8 cellular contexts compared by ENCODE assay signal in genomic region chr6:53679446-53679933, GRCh38. TPM values are rescaled to one million over a fixed set of nuclear protein-coding genes. Genes with fewer than 3 reads are reported as not detected.
DNase-seq lines count a peak whose midpoint lies in the region; ATAC-seq, FAIRE-seq and TF ChIP-seq lines count a peak whose summit lies in the region.

No MANE protein-coding gene starts in this region.

- no peak overlapping the region for H3K4me2 ChIP-seq in endothelial cell of umbilical vein (ENCODE audit: insufficient read depth, low read length)

- no peaks in the 10 kb centered on the region for H3K79me2 ChIP-seq in endothelial cell of umbilical vein (ENCODE audit: control insufficient read depth, insufficient read depth, low read length)

- peaks cover 1 to 4% (median 2%) of the 10 kb centered on the region in 3 donors for H3K27me3 Mint-ChIP-seq in CD14-positive monocyte (ENCODE audit: low read depth in 3 of 3)
- no peaks in the 10 kb centered on the region for H3K27me3 Mint-ChIP-seq in neural crest cell (ENCODE audit: low read depth)

- peak; percentile 21 for TF ChIP-seq CTCF in CD14-positive monocyte (IDR thresholded peaks at IDR 0.05)
- TF ChIP-seq CTCF in endothelial cell of umbilical vein (IDR thresholded peaks at IDR 0.05; ENCODE audit: extremely low read depth in 1 of 2, insufficient read depth in 1 of 2, low read depth in 1 of 2, low read length in 2 of 2), result peak; percentile 20 to 28
- TF ChIP-seq CTCF in neural crest cell (conservative IDR thresholded peaks at IDR 0.05), result peak; percentile 55

- H3K4me1 ChIP-seq in endothelial cell of umbilical vein (ENCODE audit: control insufficient read depth, extremely low read depth, insufficient read depth, low read length), result no peaks in the 10 kb centered on the region

- H3K4me1 Mint-ChIP-seq in CD14-positive monocyte, result no peaks in the 10 kb centered on the region
- H3K4me1 Mint-ChIP-seq in neural crest cell, result no peaks in the 10 kb centered on the region

- POLR2A ChIA-PET in endothelial cell of umbilical vein (lab: Charles Lee), result no interaction called here

- dilution Hi-C loops in endothelial cell of umbilical vein (cut with MboI; ENCODE audit: extremely low pct_ligation_motif_present, low sequenced_read_pairs), result no loop called here

- no peaks in the 10 kb centered on the region for H3K9me1 ChIP-seq in endothelial cell of umbilical vein (replicated peaks; ENCODE audit: control insufficient read depth, extremely low read depth, insufficient read depth, low read length)

- CTCF ChIA-PET in endothelial cell of umbilical vein (lab: Charles Lee), result interaction anchor here (0.6 to 2.3 kb wide), 6 partner anchors 9 to 131 kb away, joined by 3 to 6 read pairs (median 3); no protein-coding TSS in a partner anchor

- no peaks in the 10 kb centered on the region for H3K36me3 ChIP-seq in endothelial cell of umbilical vein (ENCODE audit: control insufficient read depth in 2 of 2, extremely low read depth in 1 of 2, insufficient read depth in 2 of 2, low read length in 2 of 2)

- no peaks in the 10 kb centered on the region for H3K9me3 Mint-ChIP-seq in CD14-positive monocyte
- H3K9me3 Mint-ChIP-seq in neural crest cell, result no peaks in the 10 kb centered on the region

- no peaks in the 10 kb centered on the region for H3K36me3 Mint-ChIP-seq in CD14-positive monocyte
- H3K36me3 Mint-ChIP-seq in neural crest cell (ENCODE audit: low read depth), result no peaks in the 10 kb centered on the region

- DNase-seq in CD14-positive monocyte (ENCODE audit: low spot score) (no peak), NCI-H69 (lab: John Stamatoyannopoulos, UW) (peak; percentile 29), endothelial cell of umbilical vein (ENCODE audit: low read depth, low spot score) (peak; percentile 33), neural crest cell (ENCODE audit: low read depth, low spot score) (no peak), activated T-cell treated with anti-CD3 and anti-CD28 coated beads for 4 hours (no peak)

- H3K4me3 Mint-ChIP-seq in CD14-positive monocyte (no peak overlapping the region), neural crest cell (no peak overlapping the region)

- peak; percentile 71 for FAIRE-seq in endothelial cell of umbilical vein (lab: Jason Lieb, UNC)

- no peaks in the 10 kb centered on the region for H4K20me1 ChIP-seq in endothelial cell of umbilical vein (replicated peaks; ENCODE audit: control insufficient read depth, extremely low read depth, insufficient read depth, low read length)

- H3K27me3 ChIP-seq in endothelial cell of umbilical vein (ENCODE audit: control insufficient read depth in 2 of 2, insufficient read depth in 2 of 2, low read length in 2 of 2), result peaks cover 0 to 2% of the 10 kb centered on the region in 2 experiments

- no peak overlapping the region for H3K4me3 ChIP-seq in endothelial cell of umbilical vein (replicated peaks in 1 of 3; ENCODE audit: insufficient read depth in 1 of 3, low read depth in 1 of 3, low read length in 3 of 3)

- ATAC-seq in GM21447 (IDR thresholded peaks at IDR 0.05; ENCODE audit: unreplicated experiment), result peak; percentile 66
- no peak for ATAC-seq in GM18517 (IDR thresholded peaks at IDR 0.05; ENCODE audit: unreplicated experiment)
- no peak for ATAC-seq in GM21360 (IDR thresholded peaks at IDR 0.05; ENCODE audit: unreplicated experiment)

- H2AFZ ChIP-seq in endothelial cell of umbilical vein (ENCODE audit: low read depth, low read length), result no peak overlapping the region

- no peak overlapping the region for H3K9ac ChIP-seq in endothelial cell of umbilical vein (replicated peaks; ENCODE audit: extremely low read depth, insufficient read depth, low read length)

- intact Hi-C loops in CD14-positive monocyte (cut with micrococcal nuclease) (no loop called here), endothelial cell of umbilical vein (cut with micrococcal nuclease) (loop anchor here (1.0 kb wide), 1 partner anchor 186 kb away; no protein-coding TSS in a partner anchor)

- no peak for TF ChIP-seq POLR2A in endothelial cell of umbilical vein (IDR thresholded peaks at IDR 0.05; ENCODE audit: low read depth, low read length)

- H3K9me3 ChIP-seq in endothelial cell of umbilical vein (replicated peaks; ENCODE audit: control insufficient read depth, insufficient read depth, low read length), result no peaks in the 10 kb centered on the region

- BruUV-seq in endothelial cell of umbilical vein (replicated peaks; lab: Mats Ljungman, UMichigan), result no TSS peak

- no peak overlapping the region for H3K27ac Mint-ChIP-seq in CD14-positive monocyte
- no peak overlapping the region for H3K27ac Mint-ChIP-seq in neural crest cell (ENCODE audit: unreplicated experiment)

- no peak overlapping the region for H3K27ac ChIP-seq in endothelial cell of umbilical vein (ENCODE audit: insufficient read depth, low read depth, low read length)

TF ChIP-seq in endothelial cell of umbilical vein, 7 proteins besides CTCF, POLR2A, EP300 and RAD21:
- no peak for TF ChIP-seq EZH2 (IDR thresholded peaks at IDR 0.05; ENCODE audit: borderline replicate concordance, low read depth, low read length, severe bottlenecking)
- no peak for TF ChIP-seq MYC (IDR thresholded peaks at IDR 0.05; ENCODE audit: low read depth, low read length)
- TF ChIP-seq GATA2 (IDR thresholded peaks at IDR 0.05; ENCODE audit: insufficient read depth, insufficient read length, low read depth, low read length), result no peak
- no peak for TF ChIP-seq POLR2AphosphoS5 (IDR thresholded peaks at IDR 0.05; ENCODE audit: insufficient read depth, low read depth, low read length)
- no peak for TF ChIP-seq FOS (IDR thresholded peaks at IDR 0.05; ENCODE audit: borderline replicate concordance, insufficient read depth, low read length)

RNA-seq across cellular contexts. Expression of gene KLHL31, which starts 13.9 kb away (rescaled TPM):
- polyA plus RNA-seq in CD14-positive monocyte (not detected), endothelial cell of umbilical vein (0.01 and 0.03 TPM in 2 replicates)
- total RNA-seq in endothelial cell of umbilical vein (not detected in 2 replicates), neural crest cell (0.20 and 0.33 TPM in 2 replicates)
- not detected in 2 replicates for polyA plus RNA-seq in endothelial cell of umbilical vein (2011; cell fraction: cytosol; rRNA removed)
- polyA plus RNA-seq in endothelial cell of umbilical vein (2011; cell fraction: nucleus; rRNA removed), result 0.13 and 0.14 TPM in 2 replicates
- polyA plus RNA-seq in endothelial cell of umbilical vein (2012), result 0.04 TPM in 1 of 2 replicates, not detected in the other
- polyA minus RNA-seq in endothelial cell of umbilical vein, result 0.22 TPM in 1 of 2 replicates, not detected in the other
- not detected for polyA minus RNA-seq in endothelial cell of umbilical vein (2011; cell fraction: cytosol; rRNA and poly(A)+ RNA removed)
- 0.14 and 0.24 TPM in 2 replicates for polyA minus RNA-seq in endothelial cell of umbilical vein (2011; cell fraction: nucleus; rRNA and poly(A)+ RNA removed)

Comparison
In these comparisons a context has a peak if more than half of its experiments do, and no peak if none do; other contexts are left out.
1. DNase-seq: peak in NCI-H69 (single experiment) and endothelial cell of umbilical vein (single experiment); none in CD14-positive monocyte (single experiment), neural crest cell (single experiment) and activated T-cell treated with anti-CD3 and anti-CD28 coated beads for 4 hours (single experiment).
2. Peak in every context shown above with its lines, with median percentiles within 50 percentile points of each other: CTCF ChIP-seq.